Comparison of ENCODE assay signal across 1 cellular context in genomic region chr21:19607983-19608668, GRCh38.
TF ChIP-seq lines count a peak whose summit lies in the region.

No MANE protein-coding gene starts in this region.

TF ChIP-seq in SK-N-SH treated with all-trans-retinoic acid at 6 μM for 48 hours, 23 proteins besides CTCF, POLR2A, EP300 and RAD21 (continued from another document):
- TF ChIP-seq, protein P1, sequence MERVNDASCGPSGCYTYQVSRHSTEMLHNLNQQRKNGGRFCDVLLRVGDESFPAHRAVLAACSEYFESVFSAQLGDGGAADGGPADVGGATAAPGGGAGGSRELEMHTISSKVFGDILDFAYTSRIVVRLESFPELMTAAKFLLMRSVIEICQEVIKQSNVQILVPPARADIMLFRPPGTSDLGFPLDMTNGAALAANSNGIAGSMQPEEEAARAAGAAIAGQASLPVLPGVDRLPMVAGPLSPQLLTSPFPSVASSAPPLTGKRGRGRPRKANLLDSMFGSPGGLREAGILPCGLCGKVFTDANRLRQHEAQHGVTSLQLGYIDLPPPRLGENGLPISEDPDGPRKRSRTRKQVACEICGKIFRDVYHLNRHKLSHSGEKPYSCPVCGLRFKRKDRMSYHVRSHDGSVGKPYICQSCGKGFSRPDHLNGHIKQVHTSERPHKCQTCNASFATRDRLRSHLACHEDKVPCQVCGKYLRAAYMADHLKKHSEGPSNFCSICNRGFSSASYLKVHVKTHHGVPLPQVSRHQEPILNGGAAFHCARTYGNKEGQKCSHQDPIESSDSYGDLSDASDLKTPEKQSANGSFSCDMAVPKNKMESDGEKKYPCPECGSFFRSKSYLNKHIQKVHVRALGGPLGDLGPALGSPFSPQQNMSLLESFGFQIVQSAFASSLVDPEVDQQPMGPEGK (CRISPR knock-in tag; IDR thresholded peaks at IDR 0.05; ENCODE audit: borderline replicate concordance) = no peak
- no peak for TF ChIP-seq ARNTL (CRISPR knock-in tag; IDR thresholded peaks at IDR 0.05; ENCODE audit: borderline replicate concordance, low read depth)
- no peak for TF ChIP-seq ISL1 (CRISPR knock-in tag; IDR thresholded peaks at IDR 0.05)
- no peak for TF ChIP-seq TOX (CRISPR knock-in tag; IDR thresholded peaks at IDR 0.05; ENCODE audit: borderline replicate concordance)
- TF ChIP-seq, protein P2, sequence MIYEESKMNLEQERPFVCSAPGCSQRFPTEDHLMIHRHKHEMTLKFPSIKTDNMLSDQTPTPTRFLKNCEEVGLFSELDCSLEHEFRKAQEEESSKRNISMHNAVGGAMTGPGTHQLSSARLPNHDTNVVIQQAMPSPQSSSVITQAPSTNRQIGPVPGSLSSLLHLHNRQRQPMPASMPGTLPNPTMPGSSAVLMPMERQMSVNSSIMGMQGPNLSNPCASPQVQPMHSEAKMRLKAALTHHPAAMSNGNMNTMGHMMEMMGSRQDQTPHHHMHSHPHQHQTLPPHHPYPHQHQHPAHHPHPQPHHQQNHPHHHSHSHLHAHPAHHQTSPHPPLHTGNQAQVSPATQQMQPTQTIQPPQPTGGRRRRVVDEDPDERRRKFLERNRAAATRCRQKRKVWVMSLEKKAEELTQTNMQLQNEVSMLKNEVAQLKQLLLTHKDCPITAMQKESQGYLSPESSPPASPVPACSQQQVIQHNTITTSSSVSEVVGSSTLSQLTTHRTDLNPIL (CRISPR knock-in tag; IDR thresholded peaks at IDR 0.05; ENCODE audit: low read depth) = no peak
- no peak for TF ChIP-seq PPARA (CRISPR knock-in tag; IDR thresholded peaks at IDR 0.05; ENCODE audit: borderline replicate concordance)
- no peak for TF ChIP-seq ZNF70 (CRISPR knock-in tag; IDR thresholded peaks at IDR 0.05)
- no peak for TF ChIP-seq OSR1 (CRISPR knock-in tag; IDR thresholded peaks at IDR 0.05)
- no peak for TF ChIP-seq ZFP30 (CRISPR knock-in tag; IDR thresholded peaks at IDR 0.05)
- TF ChIP-seq ZFP3 (CRISPR knock-in tag; IDR thresholded peaks at IDR 0.05) = no peak
